ENCODE assay signal across 14 cellular contexts in genomic region chr2:60309326-60309725, GRCh38.
DNase-seq lines count a peak whose midpoint lies in the region; ATAC-seq and TF ChIP-seq lines count a peak whose summit lies in the region.
"Had no signal": no experiment of that assay in that cellular context is flagged by ENCODE, and none has a peak within 500 bp of the region (broad histone marks: within the 10 kb centered on the region; RNA-seq: fewer than 3 reads in every experiment).

No MANE protein-coding gene starts in this region.

- no peaks in the 10 kb centered on the region for H3K27me3 ChIP-seq in Karpas-422 (ENCODE audit: low read length)
- H3K27me3 ChIP-seq in smooth muscle cell (ENCODE audit: low read depth) = no peaks in the 10 kb centered on the region
- H3K27me3 ChIP-seq: BE2C had no signal

- H3K4me3 ChIP-seq in Karpas-422 (ENCODE audit: low read length) = no peak overlapping the region
- no peak overlapping the region for H3K4me3 ChIP-seq in smooth muscle cell

- H2AFZ ChIP-seq in Karpas-422 (ENCODE audit: low read length) (0 out of 2 replicates have a peak overlapping the region, but pooled peaks have one; percentile 1), smooth muscle cell (ENCODE audit: low read depth) (no peak overlapping the region)

- H3K9ac ChIP-seq in Karpas-422 (ENCODE audit: low read length) = 0 out of 2 replicates have a peak overlapping the region, but pooled peaks have one; percentile 8
- H3K9ac ChIP-seq in smooth muscle cell (ENCODE audit: low read depth) = no peak overlapping the region

- H3K9me3 Mint-ChIP-seq in activated CD4-positive, alpha-beta T cell treated with anti-CD3 and anti-CD28 coated beads for 36 hours (ENCODE audit: low read depth) = no peaks in the 10 kb centered on the region

- DNase-seq in Karpas-422 = no peak
- DNase-seq in SW480 (ENCODE audit: low spot score) = peak; percentile 50
- DNase-seq in left kidney (ENCODE audit: low read depth, low spot score) = peak; percentile 66
- no peak for DNase-seq in smooth muscle cell (lab: John Stamatoyannopoulos, UW; ENCODE audit: unreplicated experiment)
- no peak for DNase-seq in putamen (ENCODE audit: low spot score)
- DNase-seq in activated CD4-positive, alpha-beta T cell treated with anti-CD3 and anti-CD28 coated beads for 36 hours = no peak
- no peak for DNase-seq in NCI-H2081 treated with DMSO at 0.1 percent for 48 hours (lab: John Stamatoyannopoulos, UW)
- DNase-seq: BE2C; CD4-positive, alpha-beta memory T cell; DMS79 treated with DMSO at 0.1 percent for 48 hours; GF-D8; HCEC 1CT; HFFc6 had no signal

- intact Hi-C loops in activated CD4-positive, alpha-beta T cell treated with anti-CD3 and anti-CD28 coated beads for 36 hours (cut with DNase I, micrococcal nuclease) = no loop called here

- H3K4me3 Mint-ChIP-seq in activated CD4-positive, alpha-beta T cell treated with anti-CD3 and anti-CD28 coated beads for 36 hours = no peak overlapping the region
- H3K4me3 Mint-ChIP-seq: CD4-positive, alpha-beta memory T cell; HFFc6 had no signal

- H3K79me2 ChIP-seq in Karpas-422 (ENCODE audit: low read length) (no peaks in the 10 kb centered on the region), smooth muscle cell (ENCODE audit: low read depth) (no peaks in the 10 kb centered on the region)

- H3K9me3 ChIP-seq in Karpas-422 (ENCODE audit: low read length) = no peaks in the 10 kb centered on the region
- no peaks in the 10 kb centered on the region for H3K9me3 ChIP-seq in smooth muscle cell (replicated peaks; ENCODE audit: low read depth)
- H3K9me3 ChIP-seq: BE2C had no signal

- H3K4me1 ChIP-seq in Karpas-422 (ENCODE audit: low read length) (peaks cover 56% of the 10 kb centered on the region), smooth muscle cell (ENCODE audit: low read depth) (peaks cover 6% of the 10 kb centered on the region)
- H3K4me1 ChIP-seq: BE2C had no signal

- no peaks in the 10 kb centered on the region for H3K36me3 ChIP-seq in Karpas-422 (ENCODE audit: insufficient read depth, low read length)
- H3K36me3 ChIP-seq in smooth muscle cell (ENCODE audit: low read depth) = no peaks in the 10 kb centered on the region
- H3K36me3 ChIP-seq: BE2C had no signal

- no peaks in the 10 kb centered on the region for H3K9me2 ChIP-seq in Karpas-422 (replicated peaks; ENCODE audit: insufficient read depth, low read length)

- H3K36me3 Mint-ChIP-seq in activated CD4-positive, alpha-beta T cell treated with anti-CD3 and anti-CD28 coated beads for 36 hours (ENCODE audit: low read depth) = no peaks in the 10 kb centered on the region
- H3K36me3 Mint-ChIP-seq: CD4-positive, alpha-beta memory T cell had no signal

- WGBS in smooth muscle cell (ENCODE audit: low lambda C conversion rate) = 21% methylated on average over 4 of the region's 4 CpGs

- no peaks in the 10 kb centered on the region for H4K20me1 ChIP-seq in Karpas-422 (ENCODE audit: insufficient read depth, low read depth, low read length)
- H4K20me1 ChIP-seq in smooth muscle cell (ENCODE audit: low read depth) = no peaks in the 10 kb centered on the region

- TF ChIP-seq CTCF in smooth muscle cell (IDR thresholded peaks at IDR 0.05; ENCODE audit: borderline replicate concordance, insufficient read depth, poor library complexity, severe bottlenecking) = no peak

- no peak overlapping the region for H3K27ac Mint-ChIP-seq in activated CD4-positive, alpha-beta T cell treated with anti-CD3 and anti-CD28 coated beads for 36 hours
- H3K27ac Mint-ChIP-seq: CD4-positive, alpha-beta memory T cell; HFFc6 had no signal

- H3K4me2 ChIP-seq in Karpas-422 (ENCODE audit: low read depth, low read length, poor library complexity, severe bottlenecking) = peak overlapping the region; percentile 52
- H3K4me2 ChIP-seq in smooth muscle cell = peak overlapping the region; percentile 34

- H3K27ac ChIP-seq in Karpas-422 (ENCODE audit: low read length) (no peak overlapping the region), smooth muscle cell (ENCODE audit: low read depth) (no peak overlapping the region)
- H3K27ac ChIP-seq: C4-2B had no signal

- no peak for ATAC-seq in activated CD4-positive, alpha-beta T cell treated with anti-CD3 and anti-CD28 coated beads for 36 hours

- H3F3A ChIP-seq in smooth muscle cell (ENCODE audit: low read depth) = no peaks in the 10 kb centered on the region

- CTCF ChIA-PET in activated CD4-positive, alpha-beta T cell treated with anti-CD3 and anti-CD28 coated beads for 36 hours (lab: Charles Lee) = no interaction called here

- POLR2A ChIA-PET in activated CD4-positive, alpha-beta T cell treated with anti-CD3 and anti-CD28 coated beads for 36 hours (lab: Charles Lee) = no interaction called here

- H3K27me3 Mint-ChIP-seq in activated CD4-positive, alpha-beta T cell treated with anti-CD3 and anti-CD28 coated beads for 36 hours = peaks cover 2% of the 10 kb centered on the region

- peaks cover 11% of the 10 kb centered on the region for H3K4me1 Mint-ChIP-seq in activated CD4-positive, alpha-beta T cell treated with anti-CD3 and anti-CD28 coated beads for 36 hours

Comparison
In these comparisons a context has a peak if more than half of its experiments do, and no peak if none do; other contexts are left out.
1. DNase-seq: peak in SW480 (single experiment) and left kidney (single experiment); none in Karpas-422 (single experiment), smooth muscle cell (single experiment), putamen (single experiment), activated CD4-positive, alpha-beta T cell treated with anti-CD3 and anti-CD28 coated beads for 36 hours (single experiment) and NCI-H2081 treated with DMSO at 0.1 percent for 48 hours (single experiment).